18 cellular contexts compared by ENCODE assay signal in the genomic region with DNA sequence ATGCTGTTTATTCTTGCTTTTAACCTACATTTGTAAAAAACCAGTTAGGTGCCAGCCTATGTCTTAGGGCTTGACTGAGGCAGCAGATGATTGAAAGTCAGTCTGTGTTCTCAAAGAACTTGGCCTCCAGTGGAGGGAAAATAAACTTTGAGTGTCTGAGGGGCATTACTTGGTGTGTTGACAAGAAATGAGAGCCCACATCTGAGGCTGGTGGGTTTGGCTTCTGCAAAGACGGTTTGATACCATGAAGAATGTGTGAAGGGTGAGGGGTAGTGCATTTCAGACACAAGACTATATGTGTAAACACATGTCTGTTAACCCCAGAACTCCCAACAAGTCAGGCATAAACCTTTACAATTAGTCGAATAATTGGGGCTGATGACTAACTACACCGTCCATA.
"Had no signal": no experiment of that assay in that cellular context is flagged by ENCODE, and none has a peak within 500 bp of the region (broad histone marks: within the 10 kb centered on the region; RNA-seq: fewer than 3 reads in every experiment).

No MANE protein-coding gene starts in this region.

- H3K27ac ChIP-seq: esophagus squamous epithelium, left ventricle myocardium inferior, prostate gland, skin epidermis, suprapubic skin had no signal

- H3K27ac Mint-ChIP-seq: activated CD4-positive, alpha-beta memory T cell treated with anti-CD3 and anti-CD28 coated beads, Interleukin-2, amount 10 ng/mL, durations not matched to agents 7 days and 5 days; activated naive CD4-positive, alpha-beta T cell treated with anti-CD3 and anti-CD28 coated beads, Interleukin-2, amount 10 ng/mL, durations not matched to agents 7 days and 5 days; memory B cell; nephron progenitor cell had no signal

- H3K9me3 Mint-ChIP-seq: activated CD4-positive, alpha-beta memory T cell treated with anti-CD3 and anti-CD28 coated beads, Interleukin-2, amount 10 ng/mL, durations not matched to agents 7 days and 5 days; activated naive CD4-positive, alpha-beta T cell treated with anti-CD3 and anti-CD28 coated beads, Interleukin-2, amount 10 ng/mL, durations not matched to agents 7 days and 5 days; memory B cell; nephron progenitor cell had no signal

- ATAC-seq: right cardiac atrium had no signal

- H3K27me3 Mint-ChIP-seq: activated CD4-positive, alpha-beta memory T cell treated with anti-CD3 and anti-CD28 coated beads, Interleukin-2, amount 10 ng/mL, durations not matched to agents 7 days and 5 days; activated naive CD4-positive, alpha-beta T cell treated with anti-CD3 and anti-CD28 coated beads, Interleukin-2, amount 10 ng/mL, durations not matched to agents 7 days and 5 days; memory B cell had no signal

- DNase-seq: activated CD4-positive, alpha-beta memory T cell treated with anti-CD3 and anti-CD28 coated beads, Interleukin-2, amount 10 ng/mL, durations not matched to agents 7 days and 5 days; activated CD4-positive, CD25-positive, alpha-beta regulatory T cell treated with anti-CD3 and anti-CD28 coated beads, Interleukin-2, amount 50 U/mL, for 72 hours; activated naive CD4-positive, alpha-beta T cell treated with anti-CD3 and anti-CD28 coated beads, Interleukin-2, amount 10 ng/mL, durations not matched to agents 7 days and 5 days; cortex of kidney; effector CD4-positive, alpha-beta T cell; esophagus squamous epithelium; hippocampal formation; left ventricle myocardium inferior; nephron progenitor cell; occipital lobe; right cardiac atrium; stimulated activated CD4-positive, alpha-beta T cell treated with anti-CD3 and anti-CD28 coated beads, Interleukin-15, amount 100 ng/mL, for 24 hours; stimulated activated CD4-positive, alpha-beta T cell treated with anti-CD3 and anti-CD28 coated beads, Interleukin-4, amount 100 ng/mL, for 1 hour; trophoblast cell had no signal

- H3K4me3 ChIP-seq: esophagus squamous epithelium, left ventricle myocardium inferior, prostate gland, skin epidermis, suprapubic skin had no signal

- H3K36me3 ChIP-seq: esophagus squamous epithelium, left ventricle myocardium inferior, prostate gland, suprapubic skin had no signal

- H3K27me3 ChIP-seq: esophagus squamous epithelium, suprapubic skin had no signal

- H3K9me3 ChIP-seq: esophagus squamous epithelium, left ventricle myocardium inferior, prostate gland, suprapubic skin had no signal

- H3K4me3 Mint-ChIP-seq: activated CD4-positive, alpha-beta memory T cell treated with anti-CD3 and anti-CD28 coated beads, Interleukin-2, amount 10 ng/mL, durations not matched to agents 7 days and 5 days; activated naive CD4-positive, alpha-beta T cell treated with anti-CD3 and anti-CD28 coated beads, Interleukin-2, amount 10 ng/mL, durations not matched to agents 7 days and 5 days; memory B cell; nephron progenitor cell had no signal
